ENCODE assay signal across 25 cellular contexts in the genomic region with DNA sequence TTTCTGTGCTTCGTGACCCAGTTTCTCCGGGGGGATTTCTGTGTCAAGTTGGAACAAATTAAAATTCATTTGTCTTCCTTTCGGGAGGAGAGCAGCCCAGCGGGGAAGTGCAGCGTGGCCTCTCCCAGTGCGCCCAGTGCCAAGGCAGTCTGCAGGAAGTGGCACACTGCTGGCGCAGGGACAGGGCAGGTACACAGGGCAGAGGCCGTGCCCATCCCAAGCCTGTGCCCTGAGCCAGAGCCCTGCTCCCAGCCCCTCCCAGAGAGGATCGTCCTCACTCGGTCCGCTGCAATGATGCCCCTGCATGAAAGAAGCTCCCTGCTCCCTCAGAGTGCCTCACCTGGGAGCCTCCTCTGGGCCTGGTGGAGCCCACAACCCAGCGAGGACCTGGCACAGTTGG.
"Had no signal": no experiment of that assay in that cellular context is flagged by ENCODE, and none has a peak within 500 bp of the region (broad histone marks: within the 10 kb centered on the region; RNA-seq: fewer than 3 reads in every experiment).

No MANE protein-coding gene starts in this region.

- H3K4me3 ChIP-seq: colonic mucosa, esophagus squamous epithelium, gastrocnemius medialis, heart right ventricle, left lung, lower lobe of right lung, mucosa of descending colon had no signal

- H3K36me3 ChIP-seq: colonic mucosa, esophagus squamous epithelium, gastrocnemius medialis, heart right ventricle, left lung, lower lobe of right lung had no signal

- H3K27me3 Mint-ChIP-seq: dendritic cell treated with granulocyte-macrophage colony-stimulating factor and Interleukin-4, amounts not matched to agents 40 ng/mL and 50 ng/mL, for 4 days had no signal

- H3K4me3 Mint-ChIP-seq: dendritic cell treated with granulocyte-macrophage colony-stimulating factor and Interleukin-4, amounts not matched to agents 40 ng/mL and 50 ng/mL, for 4 days; effector memory CD8-positive, alpha-beta T cell; endodermal cell; mesothelial cell of epicardium; naive B cell had no signal

- H3K27me3 ChIP-seq: colonic mucosa had no signal

- H3K4me1 Mint-ChIP-seq: endodermal cell, mesothelial cell of epicardium, naive B cell had no signal

- H3K27ac Mint-ChIP-seq: dendritic cell treated with granulocyte-macrophage colony-stimulating factor and Interleukin-4, amounts not matched to agents 40 ng/mL and 50 ng/mL, for 4 days; effector memory CD8-positive, alpha-beta T cell; endodermal cell; mesothelial cell of epicardium had no signal

- DNase-seq: colonic mucosa; cortex of kidney; effector CD8-positive, alpha-beta T cell; effector memory CD8-positive, alpha-beta T cell; endodermal cell; erythroblast; esophagus squamous epithelium; foreskin fibroblast; foreskin melanocyte; gastrocnemius medialis; glutamatergic neuron; head of caudate nucleus; heart right ventricle; hypothalamus; left cardiac atrium; left lung; left ventricle myocardium superior; lower lobe of right lung; mesenchymal stem cell; mucosa of descending colon; naive B cell had no signal

- H3K4me1 ChIP-seq: colonic mucosa, esophagus squamous epithelium, gastrocnemius medialis, heart right ventricle, left lung, lower lobe of right lung had no signal

- ATAC-seq: effector memory CD8-positive, alpha-beta T cell; esophagus mucosa; gastrocnemius medialis; heart right ventricle; left cardiac atrium; left lung; left ventricle myocardium superior; lower lobe of right lung; mucosa of descending colon had no signal

- H3K9me3 ChIP-seq: colonic mucosa had no signal

- H3K9me3 Mint-ChIP-seq: dendritic cell treated with granulocyte-macrophage colony-stimulating factor and Interleukin-4, amounts not matched to agents 40 ng/mL and 50 ng/mL, for 4 days; effector memory CD8-positive, alpha-beta T cell had no signal

- H3K27ac ChIP-seq: colonic mucosa, epithelial cell of prostate, esophagus squamous epithelium, gastrocnemius medialis, heart right ventricle, left lung, lower lobe of right lung had no signal

- H3K36me3 Mint-ChIP-seq: mesothelial cell of epicardium, naive B cell had no signal
